In the genomic region with DNA sequence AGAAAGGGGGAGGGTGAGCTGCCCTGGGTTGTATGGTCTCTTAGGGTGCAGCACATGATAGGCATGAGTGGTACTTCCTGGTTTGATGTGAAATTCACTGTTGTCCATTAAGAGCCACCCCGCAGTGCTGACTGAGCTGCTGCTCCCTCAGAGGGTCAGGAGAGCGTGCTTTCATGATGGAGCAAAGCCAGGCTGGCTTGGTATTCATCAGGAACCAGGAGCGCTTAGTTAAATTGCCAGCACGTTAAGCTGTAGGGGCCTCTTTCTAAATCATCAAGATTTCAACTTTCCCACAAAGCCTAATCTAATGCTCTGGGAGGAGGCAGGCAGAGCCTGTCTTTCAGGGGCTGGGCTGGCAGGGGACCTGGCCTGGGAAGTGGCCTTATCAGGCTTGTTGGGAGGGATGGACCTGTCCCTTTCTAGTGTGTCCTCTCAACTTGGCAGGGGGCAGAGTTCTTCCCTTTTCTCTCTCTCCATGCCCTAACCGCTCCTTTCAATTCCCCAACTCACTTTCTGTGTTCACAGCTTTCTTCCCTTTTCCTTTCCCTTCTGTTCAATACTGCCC, we compare ENCODE assay signal across 12 cellular contexts. TPM values are rescaled to one million over a fixed set of nuclear protein-coding genes. Genes with fewer than 3 reads are reported as not detected.
DNase-seq lines count a peak whose midpoint lies in the region; ATAC-seq and TF ChIP-seq lines count a peak whose summit lies in the region.
"Had no signal": no experiment of that assay in that cellular context is flagged by ENCODE, and none has a peak within 500 bp of the region (broad histone marks: within the 10 kb centered on the region; RNA-seq: fewer than 3 reads in every experiment).

No MANE protein-coding gene starts in this region.

- H2AK5ac ChIP-seq in mesendoderm (ENCODE audit: low read length): no peak overlapping the region

- POLR2A ChIA-PET in OCI-LY7 (lab: Charles Lee): no interaction called here

- no peak overlapping the region for H3K56ac ChIP-seq in mesendoderm (ENCODE audit: low read length)

- BruUV-seq in OCI-LY7 (replicated peaks; lab: Mats Ljungman, UMichigan): no TSS peak

- no CpG with 5 or more reads among the region's 5 CpGs for WGBS in mesendoderm (ENCODE audit: extremely low coverage, insufficient coverage, low lambda C conversion rate)
- 48 to 50% methylated on average over 5 of the region's 5 CpGs for WGBS in aorta, 2 donors

- no peak for TF ChIP-seq CTCF in OCI-LY7 (conservative IDR thresholded peaks at IDR 0.05; ENCODE audit: low read length)

- no peak overlapping the region for H4K5ac ChIP-seq in mesendoderm (ENCODE audit: low read length)

- no peak overlapping the region for H3K4ac ChIP-seq in mesendoderm (ENCODE audit: low read depth, low read length)

- ATAC-seq in Right ventricle myocardium inferior (peak; percentile 69), aorta (ENCODE audit: low FRiP score) (peak; percentile 58), GM19397 (IDR thresholded peaks at IDR 0.05; ENCODE audit: unreplicated experiment) (no peak)

- H3K4me1 ChIP-seq in mesendoderm (ENCODE audit: control insufficient read depth, low read depth, low read length): peaks cover 6% of the 10 kb centered on the region
- peaks cover 0 to 2% of the 10 kb centered on the region in 2 donors for H3K4me1 ChIP-seq in aorta (ENCODE audit: control insufficient read depth in 1 of 2, insufficient read depth in 2 of 2, low read length in 2 of 2)
- H3K4me1 ChIP-seq in OCI-LY7 (ENCODE audit: insufficient read depth, low read length, poor library complexity, severe bottlenecking): no peaks in the 10 kb centered on the region

- no peak overlapping the region for H2BK120ac ChIP-seq in mesendoderm (ENCODE audit: low read depth, low read length)

- H3K27me3 Mint-ChIP-seq in dendritic cell treated with granulocyte-macrophage colony-stimulating factor and Interleukin-4, amounts not matched to agents 40 ng/mL and 50 ng/mL, for 4 days: no peaks in the 10 kb centered on the region

- peaks cover 5% of the 10 kb centered on the region for H3K79me1 ChIP-seq in mesendoderm (ENCODE audit: low read length)

- no peak overlapping the region for H2BK5ac ChIP-seq in mesendoderm (ENCODE audit: low read length)

- CTCF ChIA-PET in OCI-LY7 (lab: Charles Lee; ENCODE audit: unreplicated experiment): no interaction called here

- H4K8ac ChIP-seq in mesendoderm (ENCODE audit: low read depth, low read length): no peak overlapping the region

- H3K23ac ChIP-seq in mesendoderm (ENCODE audit: low read length): no peak overlapping the region

- H3K9me3 Mint-ChIP-seq in dendritic cell treated with granulocyte-macrophage colony-stimulating factor and Interleukin-4, amounts not matched to agents 40 ng/mL and 50 ng/mL, for 4 days: no peaks in the 10 kb centered on the region

- H3K4me2 ChIP-seq in mesendoderm (ENCODE audit: low read length) (no peak overlapping the region), OCI-LY7 (ENCODE audit: low read length) (no peak overlapping the region)

- H3K79me2 ChIP-seq in mesendoderm (ENCODE audit: control insufficient read depth, insufficient read depth, low read length): no peaks in the 10 kb centered on the region
- no peaks in the 10 kb centered on the region for H3K79me2 ChIP-seq in OCI-LY7 (ENCODE audit: insufficient read depth, low read depth, low read length)

- H3K18ac ChIP-seq in mesendoderm (ENCODE audit: low read length): no peak overlapping the region

- H3K9me3 ChIP-seq in aorta (ENCODE audit: control insufficient read depth, low read length) (no peaks in the 10 kb centered on the region), OCI-LY7 (ENCODE audit: low read length) (no peaks in the 10 kb centered on the region)

- H3K36me3 ChIP-seq in mesendoderm (ENCODE audit: control insufficient read depth, insufficient read depth, low read length) (no peaks in the 10 kb centered on the region), aorta (ENCODE audit: control insufficient read depth in 1 of 2, insufficient read depth in 2 of 2, low read length in 1 of 2) (no peaks in the 10 kb centered on the region), OCI-LY7 (ENCODE audit: insufficient read depth, low read length) (no peaks in the 10 kb centered on the region)

- no peak overlapping the region for H2AFZ ChIP-seq in OCI-LY7 (ENCODE audit: low read length)

- no peaks in the 10 kb centered on the region for H3K36me3 Mint-ChIP-seq in dendritic cell treated with granulocyte-macrophage colony-stimulating factor and Interleukin-4, amounts not matched to agents 40 ng/mL and 50 ng/mL, for 4 days (ENCODE audit: low read depth)
- H3K36me3 Mint-ChIP-seq: CD4-positive, CD25-positive, alpha-beta regulatory T cell had no signal

- H4K20me1 ChIP-seq in OCI-LY7 (ENCODE audit: insufficient read depth, low read length): no peaks in the 10 kb centered on the region

- H3K4me3 ChIP-seq in mesendoderm (ENCODE audit: low read length): no peak overlapping the region
- no peak overlapping the region for H3K4me3 ChIP-seq in aorta (ENCODE audit: low read length in 2 of 2)
- H3K4me3 ChIP-seq in OCI-LY7 (ENCODE audit: low read depth, low read length, poor library complexity, severe bottlenecking): no peak overlapping the region

- no peak overlapping the region for H3K9ac ChIP-seq in mesendoderm (ENCODE audit: low read length)
- H3K9ac ChIP-seq: KMS-11 had no signal

- no peak overlapping the region for H3K4me3 Mint-ChIP-seq in dendritic cell treated with granulocyte-macrophage colony-stimulating factor and Interleukin-4, amounts not matched to agents 40 ng/mL and 50 ng/mL, for 4 days

- H2BK15ac ChIP-seq in mesendoderm (replicated peaks; ENCODE audit: low read depth): no peak overlapping the region

- H3K27ac Mint-ChIP-seq in dendritic cell treated with granulocyte-macrophage colony-stimulating factor and Interleukin-4, amounts not matched to agents 40 ng/mL and 50 ng/mL, for 4 days: peak overlapping the region; percentile 62
- H3K27ac Mint-ChIP-seq: CD4-positive, CD25-positive, alpha-beta regulatory T cell had no signal

- H3K27me3 ChIP-seq in mesendoderm (ENCODE audit: insufficient read depth, low read length, poor library complexity) (no peaks in the 10 kb centered on the region), aorta (ENCODE audit: control insufficient read depth in 1 of 2, insufficient read depth in 2 of 2, low read length in 1 of 2) (no peaks in the 10 kb centered on the region)

- peaks cover 44% of the 10 kb centered on the region for H3K4me1 Mint-ChIP-seq in dendritic cell treated with granulocyte-macrophage colony-stimulating factor and Interleukin-4, amounts not matched to agents 40 ng/mL and 50 ng/mL, for 4 days (ENCODE audit: low read depth)

- intact Hi-C loops in Right ventricle myocardium inferior (cut with DNase I) (no loop called here), cardiac septum (cut with DNase I) (loop anchor here (5.0 kb wide), 2 partner anchors 39 to 59 kb away; no protein-coding TSS in a partner anchor), aorta (cut with DNase I) (no loop called here), OCI-LY7 (cut with micrococcal nuclease; ENCODE audit: unreplicated experiment) (no loop called here)
- intact Hi-C loops in dendritic cell treated with granulocyte-macrophage colony-stimulating factor and Interleukin-4, amounts not matched to agents 40 ng/mL and 50 ng/mL, for 4 days (cut with micrococcal nuclease): no loop called here

- no peaks in the 10 kb centered on the region for H3K9me2 ChIP-seq in OCI-LY7 (ENCODE audit: insufficient read depth, low read length)

- DNase-seq in Right ventricle myocardium inferior (ENCODE audit: missing footprints): no peak
- no peak for DNase-seq in cardiac septum (ENCODE audit: low spot score)
- DNase-seq in mesendoderm: peak; percentile 77
- peak in 1 of 2 donors; percentile 60 for DNase-seq in aorta
- DNase-seq in effector CD4-positive, alpha-beta T cell: no peak
- DNase-seq in OCI-LY7 (ENCODE audit: low spot score): no peak
- DNase-seq: CD4-positive, CD25-positive, alpha-beta regulatory T cell; stimulated activated CD4-positive, alpha-beta T cell treated with anti-CD3 and anti-CD28 coated beads, Interleukin-2, amount 100 ng/mL, for 48 hours had no signal

- H3K27ac ChIP-seq in mesendoderm (ENCODE audit: low read depth, low read length): no peak overlapping the region
- H3K27ac ChIP-seq in aorta (ENCODE audit: low read depth in 1 of 2, low read length in 2 of 2): no peak overlapping the region
- H3K27ac ChIP-seq in OCI-LY7 (ENCODE audit: low read depth, low read length, poor library complexity, severe bottlenecking): no peak overlapping the region
- H3K27ac ChIP-seq: epithelial cell of prostate, KMS-11 had no signal

RNA-seq across cellular contexts. Expression of a gene that starts 7.9 kb away (rescaled TPM):
- 67.0 TPM for total RNA-seq in Right ventricle myocardium inferior
- total RNA-seq in cardiac septum: 111 TPM
- polyA plus RNA-seq in mesendoderm (2013, experiment 1 of 2): 21.9 TPM
- polyA plus RNA-seq in mesendoderm (2013, experiment 2 of 2): 20.3 TPM
- total RNA-seq in aorta: 10 to 100 TPM; 44.7 to 56.5 TPM
- polyA plus RNA-seq in aorta: 100 to 1,000 TPM in 1 of 2 donors, 10 to 100 TPM in 1; 73.1 to 179 TPM
- total RNA-seq in OCI-LY7 (2014; rRNA removed; shearing (Covaris generic)): 11.4 and 36.7 TPM in 2 replicates
- 21.4 and 23.8 TPM in 2 replicates for total RNA-seq in OCI-LY7 (2022)

RNA-seq across cellular contexts. Expression of a gene that starts 57.1 kb away (rescaled TPM):
- total RNA-seq in Right ventricle myocardium inferior (10.1 TPM), cardiac septum (15.9 TPM), aorta (10 to 100 TPM; 26.5 to 29.1 TPM), OCI-LY7 (2022) (4.9 and 5.5 TPM in 2 replicates)
- 0.04 TPM for polyA plus RNA-seq in mesendoderm (2013, experiment 1 of 2)
- 0.04 TPM for polyA plus RNA-seq in mesendoderm (2013, experiment 2 of 2)
- polyA plus RNA-seq in aorta: 10 to 100 TPM; 12.9 to 20.7 TPM
- total RNA-seq in OCI-LY7 (2014; rRNA removed; shearing (Covaris generic)): 3.0 and 3.3 TPM in 2 replicates
